Comparison of ENCODE assay signal across 8 cellular contexts in genomic region chr6:36546664-36546957, GRCh38. TPM values are rescaled to one million over a fixed set of nuclear protein-coding genes. Genes with fewer than 3 reads are reported as not detected.
DNase-seq lines count a peak whose midpoint lies in the region; ATAC-seq and TF ChIP-seq lines count a peak whose summit lies in the region.

No MANE protein-coding gene starts in this region.

- peaks cover 8% of the 10 kb centered on the region; the same call in 2 of the 3 replicates for H3K36me3 Mint-ChIP-seq in GM23338 (ENCODE audit: low read depth)
- H3K36me3 Mint-ChIP-seq in T-helper 17 cell (ENCODE audit: low read depth) = peaks cover 11% of the 10 kb centered on the region
- no peaks in the 10 kb centered on the region for H3K36me3 Mint-ChIP-seq in glutamatergic neuron (ENCODE audit: unreplicated experiment)

- no peaks in the 10 kb centered on the region for H3K27me3 ChIP-seq in GM23338 (ENCODE audit: insufficient read depth)

- H3K27ac Mint-ChIP-seq in GM23338 (peak overlapping the region; percentile 86), T-helper 17 cell (peak overlapping the region; percentile 100), glutamatergic neuron (ENCODE audit: unreplicated experiment) (peak overlapping the region; percentile 97)

- no peaks in the 10 kb centered on the region for H3K9me2 ChIP-seq in GM23338 (ENCODE audit: insufficient read depth)

- H3K36me3 ChIP-seq in GM23338 (ENCODE audit: insufficient read depth) = no peaks in the 10 kb centered on the region

- CTCF ChIA-PET in HEK293T (lab: Yijun Ruan, JAX) = interaction anchor here (0.8 kb wide), 1 partner anchor 10 kb away, joined by 3 read pairs; no protein-coding TSS in a partner anchor

- intact Hi-C loops in sciatic nerve (cut with DNase I) = no loop called here

- H3K4me3 Mint-ChIP-seq in GM23338 (peak overlapping the region; percentile 91), T-helper 17 cell (peak overlapping the region; percentile 100), glutamatergic neuron (ENCODE audit: unreplicated experiment) (peak overlapping the region; percentile 100)

- H2AFZ ChIP-seq in GM23338 = peak overlapping the region; percentile 90

- H3K4me1 ChIP-seq in GM23338 (ENCODE audit: insufficient read depth) = peaks cover 17% of the 10 kb centered on the region

- H3K27ac ChIP-seq in GM23338 (ENCODE audit: low read depth) = peak overlapping the region; percentile 94

- H3K27me3 Mint-ChIP-seq in GM23338 (ENCODE audit: insufficient read depth, low read depth, poor library complexity) (peaks cover 5% of the 10 kb centered on the region), T-helper 17 cell (no peaks in the 10 kb centered on the region), glutamatergic neuron (ENCODE audit: unreplicated experiment) (peaks cover 5% of the 10 kb centered on the region)

- H4K20me1 ChIP-seq in GM23338 (replicated peaks; ENCODE audit: insufficient read depth) = peaks cover 14% of the 10 kb centered on the region; the same call in 1 of the 2 replicates

- H3K4me3 ChIP-seq in GM23338 = peak overlapping the region; percentile 90

- H3K4me2 ChIP-seq in GM23338 = peak overlapping the region; percentile 98

- H3K9me3 Mint-ChIP-seq in GM23338 (no peaks in the 10 kb centered on the region), glutamatergic neuron (ENCODE audit: unreplicated experiment) (peaks cover 8% of the 10 kb centered on the region)

- no peaks in the 10 kb centered on the region for H3K9me3 ChIP-seq in T-helper 17 cell (ENCODE audit: control insufficient read depth, low read length, poor library complexity, severe bottlenecking)

- H3K4me1 Mint-ChIP-seq in GM23338 (peaks cover 7% of the 10 kb centered on the region), T-helper 17 cell (peaks cover 37% of the 10 kb centered on the region), glutamatergic neuron (ENCODE audit: low read depth, unreplicated experiment) (peaks cover 15% of the 10 kb centered on the region)

- POLR2A ChIA-PET in HEK293T (lab: Yijun Ruan, JAX) = interaction anchor here (0.9 kb wide), 1 partner anchor 51 kb away, joined by 4 read pairs; no protein-coding TSS in a partner anchor

- H3F3A ChIP-seq in GM23338 (replicated peaks; ENCODE audit: low read depth) = no peaks in the 10 kb centered on the region

- H3K79me2 ChIP-seq in GM23338 (replicated peaks; ENCODE audit: insufficient read depth) = peaks cover 52% of the 10 kb centered on the region

- no peak; the same call in 2 of the 3 replicates for ATAC-seq in GM23338
- ATAC-seq in T-helper 17 cell = no peak
- ATAC-seq in sciatic nerve = peak; percentile 11
- no peak for ATAC-seq in HG03139 (IDR thresholded peaks at IDR 0.05; ENCODE audit: unreplicated experiment)
- no peak for ATAC-seq in HG03469 (IDR thresholded peaks at IDR 0.05; ENCODE audit: unreplicated experiment)

- TF ChIP-seq CTCF in GM23338 (conservative IDR thresholded peaks at IDR 0.05; ENCODE audit: low read depth in 2 of 2) (no peak), glutamatergic neuron (IDR thresholded peaks at IDR 0.05; ENCODE audit: partially characterized antibody, unreplicated experiment) (no peak)

- DNase-seq in GM23338 (ENCODE audit: low spot score) = no peak
- DNase-seq in T-helper 17 cell = no peak
- no peak for DNase-seq in glutamatergic neuron
- no peak for DNase-seq in sciatic nerve (ENCODE audit: low spot score)
- DNase-seq in HEK293T (ENCODE audit: extremely low spot score) = no peak
- DNase-seq in D341Med (ENCODE audit: low spot score) = no peak

TF ChIP-seq in GM23338, 12 proteins besides CTCF, POLR2A, EP300 and RAD21 (continues in another document):
- no peak for TF ChIP-seq CREB1 (CRISPR knock-in tag; IDR thresholded peaks at IDR 0.05; ENCODE audit: low read depth)

TF ChIP-seq in HEK293T, 16 proteins besides CTCF, POLR2A, EP300 and RAD21:
- TF ChIP-seq FOXK2 (IDR thresholded peaks at IDR 0.05) = no peak
- no peak for TF ChIP-seq ELF4 (IDR thresholded peaks at IDR 0.05)
- no peak for TF ChIP-seq TARDBP (IDR thresholded peaks at IDR 0.05)
- TF ChIP-seq ZNF384 (IDR thresholded peaks at IDR 0.05) = no peak
- TF ChIP-seq L3MBTL2 (conservative IDR thresholded peaks at IDR 0.05) = no peak
- no peak for TF ChIP-seq FOXM1 (IDR thresholded peaks at IDR 0.05; ENCODE audit: borderline replicate concordance)
- TF ChIP-seq FOXA1 (IDR thresholded peaks at IDR 0.05) = no peak
- TF ChIP-seq SP1 (IDR thresholded peaks at IDR 0.05) = no peak
- TF ChIP-seq CTBP1 (IDR thresholded peaks at IDR 0.05; ENCODE audit: borderline replicate concordance) = no peak
- no peak for TF ChIP-seq LEF1 (IDR thresholded peaks at IDR 0.05; ENCODE audit: borderline replicate concordance)
- TF ChIP-seq ARNT (IDR thresholded peaks at IDR 0.05) = no peak

RNA-seq across cellular contexts. Expression of gene STK38, which starts 0.7 kb away (rescaled TPM):
- 15.2 and 17.4 TPM in 2 replicates for total RNA-seq in GM23338 (2014; rRNA removed; shearing (Covaris generic))
- 9.0 and 10.8 TPM in 2 replicates for polyA plus RNA-seq in GM23338 (2016; fragmentation: Nextera tagmentation; extraction: Ambion mirVana)
- total RNA-seq in T-helper 17 cell (10 to 100 TPM; 85.0 to 85.5 TPM), glutamatergic neuron (ENCODE audit: unreplicated experiment) (55.1 TPM), sciatic nerve (39.7 TPM)

RNA-seq across cellular contexts. Expression of gene SRSF3, which starts 47.6 kb away (rescaled TPM):
- total RNA-seq in GM23338 (2014; rRNA removed; shearing (Covaris generic)) = 254 and 436 TPM in 2 replicates
- 585 and 655 TPM in 2 replicates for polyA plus RNA-seq in GM23338 (2016; fragmentation: Nextera tagmentation; extraction: Ambion mirVana)
- total RNA-seq in T-helper 17 cell = 100 to 1,000 TPM; 638 to 646 TPM
- total RNA-seq in glutamatergic neuron (ENCODE audit: unreplicated experiment) = 288 TPM
- 218 TPM for total RNA-seq in sciatic nerve
